In the genomic region with DNA sequence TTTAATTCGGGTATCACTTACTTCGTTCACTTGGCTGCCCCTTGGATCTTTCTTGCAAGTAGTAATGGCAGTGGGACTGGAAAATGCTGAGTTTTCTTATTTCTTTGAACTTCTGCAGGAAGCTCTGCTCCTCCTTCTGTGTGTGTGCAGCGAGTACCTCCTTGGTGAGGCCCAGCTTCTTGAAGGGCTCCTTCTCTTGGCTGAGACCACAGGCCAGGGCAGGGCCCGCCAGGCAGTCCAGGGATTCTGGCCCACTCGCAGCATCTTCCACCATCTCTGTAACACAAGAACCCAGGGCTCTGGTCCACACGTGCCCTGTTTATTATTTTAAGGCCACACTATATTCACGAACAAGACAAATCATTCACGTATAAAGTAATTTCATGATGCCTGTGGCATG, we compare ENCODE assay signal across 21 cellular contexts.
"Had no signal": no experiment of that assay in that cellular context is flagged by ENCODE, and none has a peak within 500 bp of the region (broad histone marks: within the 10 kb centered on the region; RNA-seq: fewer than 3 reads in every experiment).

No MANE protein-coding gene starts in this region.

- DNase-seq: activated CD4-positive, alpha-beta T cell treated with anti-CD3 and anti-CD28 coated beads for 36 hours; activated CD4-positive, alpha-beta T cell treated with anti-CD3 and anti-CD28 coated beads, Interleukin-2, amount 50 U/mL, for 48 hours; activated CD8-positive, alpha-beta memory T cell treated with anti-CD3 and anti-CD28 coated beads, Interleukin-2, amount 50 U/mL, for 48 hours; activated naive CD4-positive, alpha-beta T cell treated with Interleukin-2 at 50 U/mL for 16 hours; activated T-cell treated with anti-CD3 and anti-CD28 coated beads, Interleukin-2, amount 50 U/mL, for 4 hours; effector CD4-positive, alpha-beta T cell; islet precursor cell; naive thymus-derived CD8-positive, alpha-beta T cell; pancreas; stimulated activated CD4-positive, alpha-beta T cell treated with anti-CD3 and anti-CD28 coated beads, Interleukin-2, amount 100 ng/mL, for 48 hours; stimulated activated CD8-positive, alpha-beta memory T cell treated with anti-CD3 and anti-CD28 coated beads, Interleukin-4, amount 100 ng/mL, for 48 hours; stimulated activated naive CD4-positive, alpha-beta T cell; T-helper 9 cell; upper lobe of right lung had no signal

- FAIRE-seq: endometrium, pancreas had no signal

- H3K4me2 ChIP-seq: smooth muscle cell had no signal

- H3K27ac ChIP-seq: heart right ventricle, neutrophil, pancreas, thoracic aorta, upper lobe of right lung had no signal

- ATAC-seq: activated CD4-positive, alpha-beta T cell treated with anti-CD3 and anti-CD28 coated beads for 36 hours; sciatic nerve had no signal

- H3K9me3 ChIP-seq: heart right ventricle, neutrophil, pancreas, thoracic aorta, upper lobe of right lung had no signal

- H3K4me3 ChIP-seq: heart right ventricle, lung, pancreas, smooth muscle cell, thoracic aorta, upper lobe of right lung had no signal

- H3K27me3 ChIP-seq: heart right ventricle, neutrophil, pancreas, upper lobe of right lung had no signal
